11 cellular contexts compared by ENCODE assay signal in genomic region chr4:10032625-10033024, GRCh38. TPM values are rescaled to one million over a fixed set of nuclear protein-coding genes. Genes with fewer than 3 reads are reported as not detected.
A peak's percentile ranks its signal among the peaks of the same experiment; 100 is the strongest.
DNase-seq lines count a peak whose midpoint lies in the region; ATAC-seq and TF ChIP-seq lines count a peak whose summit lies in the region.
"Had no signal": no experiment of that assay in that cellular context is flagged by ENCODE, and none has a peak within 500 bp of the region (broad histone marks: within the 10 kb centered on the region; RNA-seq: fewer than 3 reads in every experiment).

No MANE protein-coding gene starts in this region.

- H2AFZ ChIP-seq in mammary epithelial cell (ENCODE audit: low read depth, low read length) = no peak overlapping the region

- H3K9me3 Mint-ChIP-seq in stimulated activated naive CD8-positive, alpha-beta T cell treated with anti-CD3 and anti-CD28 coated beads, Interleukin-15, amount 100 ng/mL, for 72 hours = no peaks in the 10 kb centered on the region
- no peaks in the 10 kb centered on the region for H3K9me3 Mint-ChIP-seq in activated CD4-positive, alpha-beta memory T cell treated with anti-CD3 and anti-CD28 coated beads for 36 hours

- H3K4me1 ChIP-seq in mammary epithelial cell (ENCODE audit: insufficient read depth, low read length) = peaks cover 39% of the 10 kb centered on the region

- intact Hi-C loops in mammary epithelial cell (cut with micrococcal nuclease) = loop anchor here (1.0 kb wide), 1 partner anchor 13 kb away; no protein-coding TSS in a partner anchor
- intact Hi-C loops in activated CD4-positive, alpha-beta memory T cell treated with anti-CD3 and anti-CD28 coated beads for 36 hours (cut with micrococcal nuclease) = no loop called here

- H3K36me3 Mint-ChIP-seq in activated CD4-positive, alpha-beta memory T cell treated with anti-CD3 and anti-CD28 coated beads for 36 hours = peaks cover 3% of the 10 kb centered on the region

- H3K27me3 ChIP-seq in mammary epithelial cell (ENCODE audit: insufficient read depth, low read length) = no peaks in the 10 kb centered on the region
- H3K27me3 ChIP-seq: SJCRH30 had no signal

- DNase-seq in stimulated activated naive CD8-positive, alpha-beta T cell treated with anti-CD3 and anti-CD28 coated beads, Interleukin-15, amount 100 ng/mL, for 72 hours = no peak
- DNase-seq in stimulated activated naive CD8-positive, alpha-beta T cell treated with anti-CD3 and anti-CD28 coated beads, Interleukin-15, Interleukin-2, amounts not matched to agents 100 U/mL and 50 U/mL, for 24 hours = no peak
- DNase-seq in mammary epithelial cell (peak; percentile 92), lung microvascular endothelial cell (ENCODE audit: low read depth in 2 of 2) (peak; percentile 40 to 76), NCI-H1930 (lab: John Stamatoyannopoulos, UW) (no peak)
- no peak for DNase-seq in activated CD4-positive, alpha-beta memory T cell treated with anti-CD3 and anti-CD28 coated beads for 36 hours
- DNase-seq: stimulated activated CD4-positive, alpha-beta T cell treated with anti-CD3 and anti-CD28 coated beads, Interleukin-4, amount 100 ng/mL, for 24 hours had no signal

- no TSS peak for BruUV-seq in mammary epithelial cell (replicated peaks; lab: Mats Ljungman, UMichigan)

- no peak overlapping the region for H3K9ac ChIP-seq in mammary epithelial cell (ENCODE audit: insufficient read depth, low read length)

- no peak overlapping the region for H3K27ac ChIP-seq in mammary epithelial cell (ENCODE audit: insufficient read depth, low read depth, low read length)
- H3K27ac ChIP-seq: C4-2B had no signal

- H3K4me2 ChIP-seq in mammary epithelial cell (ENCODE audit: insufficient read depth, low read depth, low read length) = peak overlapping the region; percentile 69

- TF ChIP-seq CTCF in mammary epithelial cell (conservative IDR thresholded peaks at IDR 0.05 in 1 of 2, IDR thresholded peaks at IDR 0.05 in 1 of 2; ENCODE audit: extremely low read depth in 1 of 2, insufficient read depth in 1 of 2, low read depth in 1 of 2, low read length in 2 of 2) = no peak

- H3K27me3 Mint-ChIP-seq in stimulated activated naive CD8-positive, alpha-beta T cell treated with anti-CD3 and anti-CD28 coated beads, Interleukin-15, amount 100 ng/mL, for 72 hours = peaks cover 18% of the 10 kb centered on the region
- peaks cover 8% of the 10 kb centered on the region for H3K27me3 Mint-ChIP-seq in activated CD4-positive, alpha-beta memory T cell treated with anti-CD3 and anti-CD28 coated beads for 36 hours

- no peaks in the 10 kb centered on the region for H3K9me3 ChIP-seq in mammary epithelial cell (replicated peaks; ENCODE audit: insufficient read depth, low read length)
- H3K9me3 ChIP-seq: SJCRH30 had no signal

- dilution Hi-C loops in mammary epithelial cell (cut with HindIII; ENCODE audit: low sequenced_read_pairs) = no loop called here

- H3K27ac Mint-ChIP-seq in stimulated activated naive CD8-positive, alpha-beta T cell treated with anti-CD3 and anti-CD28 coated beads, Interleukin-15, amount 100 ng/mL, for 72 hours = no peak overlapping the region
- H3K27ac Mint-ChIP-seq in activated CD4-positive, alpha-beta memory T cell treated with anti-CD3 and anti-CD28 coated beads for 36 hours = no peak overlapping the region

- H3K4me3 Mint-ChIP-seq in stimulated activated naive CD8-positive, alpha-beta T cell treated with anti-CD3 and anti-CD28 coated beads, Interleukin-15, amount 100 ng/mL, for 72 hours = no peak overlapping the region
- no peak overlapping the region for H3K4me3 Mint-ChIP-seq in activated CD4-positive, alpha-beta memory T cell treated with anti-CD3 and anti-CD28 coated beads for 36 hours

- WGBS in mammary epithelial cell (ENCODE audit: low coverage, missing lambda C conversion rate) = 8% methylated on average over 6 of the region's 6 CpGs

- no peaks in the 10 kb centered on the region for H3K79me2 ChIP-seq in mammary epithelial cell (ENCODE audit: insufficient read depth, low read length)

- H3K36me3 ChIP-seq in mammary epithelial cell (ENCODE audit: insufficient read depth, low read length) = no peaks in the 10 kb centered on the region
- H3K36me3 ChIP-seq: SJCRH30 had no signal

- peaks cover 21% of the 10 kb centered on the region for H3K4me1 Mint-ChIP-seq in stimulated activated naive CD8-positive, alpha-beta T cell treated with anti-CD3 and anti-CD28 coated beads, Interleukin-15, amount 100 ng/mL, for 72 hours
- peaks cover 9% of the 10 kb centered on the region for H3K4me1 Mint-ChIP-seq in activated CD4-positive, alpha-beta memory T cell treated with anti-CD3 and anti-CD28 coated beads for 36 hours (ENCODE audit: low read depth)

- ATAC-seq in stimulated activated naive CD8-positive, alpha-beta T cell treated with anti-CD3 and anti-CD28 coated beads, Interleukin-15, amount 100 ng/mL, for 72 hours = peak; percentile 53
- no peak for ATAC-seq in stimulated activated naive CD8-positive, alpha-beta T cell treated with anti-CD3 and anti-CD28 coated beads, Interleukin-15, Interleukin-2, amounts not matched to agents 100 U/mL and 50 U/mL, for 24 hours
- ATAC-seq in HG03159 (IDR thresholded peaks at IDR 0.05; ENCODE audit: unreplicated experiment) (no peak), SK-N-SH treated with all-trans-retinoic acid at 6 μM for 48 hours (no peak)

- H3K4me3 ChIP-seq in mammary epithelial cell (replicated peaks in 1 of 3; ENCODE audit: insufficient read depth in 1 of 3, low read depth in 2 of 3, low read length in 3 of 3) = no peak overlapping the region

- CTCF ChIA-PET in mammary epithelial cell (lab: Charles Lee; ENCODE audit: low non-redundant PET) = no interaction called here
- CTCF ChIA-PET in activated CD4-positive, alpha-beta memory T cell treated with anti-CD3 and anti-CD28 coated beads for 36 hours (lab: Charles Lee) = interaction anchor here (1.2 kb wide), 1 partner anchor 17 kb away, joined by 5 read pairs; no protein-coding TSS in a partner anchor

- POLR2A ChIA-PET in activated CD4-positive, alpha-beta memory T cell treated with anti-CD3 and anti-CD28 coated beads for 36 hours (lab: Charles Lee) = no interaction called here

- H4K20me1 ChIP-seq in mammary epithelial cell (ENCODE audit: insufficient read depth, low read length) = no peaks in the 10 kb centered on the region

- in situ Hi-C loops in mammary epithelial cell (cut with MboI; ENCODE audit: low sequenced_read_pairs in 2 of 2) = no loop called here

TF ChIP-seq in SK-N-SH treated with all-trans-retinoic acid at 6 μM for 48 hours, 23 proteins besides CTCF, POLR2A, EP300 and RAD21 (continues in another document):
- TF ChIP-seq ZFP3 (CRISPR knock-in tag; IDR thresholded peaks at IDR 0.05) (no peak), ZNF70 (CRISPR knock-in tag; IDR thresholded peaks at IDR 0.05) (no peak), TCF4 (CRISPR knock-in tag; IDR thresholded peaks at IDR 0.05; ENCODE audit: borderline replicate concordance) (no peak), BACH2 (CRISPR knock-in tag; IDR thresholded peaks at IDR 0.05; ENCODE audit: borderline replicate concordance) (no peak), ARNTL (CRISPR knock-in tag; IDR thresholded peaks at IDR 0.05; ENCODE audit: borderline replicate concordance, low read depth) (no peak), RARB (CRISPR knock-in tag; IDR thresholded peaks at IDR 0.05) (no peak)
- TF ChIP-seq, protein P1, sequence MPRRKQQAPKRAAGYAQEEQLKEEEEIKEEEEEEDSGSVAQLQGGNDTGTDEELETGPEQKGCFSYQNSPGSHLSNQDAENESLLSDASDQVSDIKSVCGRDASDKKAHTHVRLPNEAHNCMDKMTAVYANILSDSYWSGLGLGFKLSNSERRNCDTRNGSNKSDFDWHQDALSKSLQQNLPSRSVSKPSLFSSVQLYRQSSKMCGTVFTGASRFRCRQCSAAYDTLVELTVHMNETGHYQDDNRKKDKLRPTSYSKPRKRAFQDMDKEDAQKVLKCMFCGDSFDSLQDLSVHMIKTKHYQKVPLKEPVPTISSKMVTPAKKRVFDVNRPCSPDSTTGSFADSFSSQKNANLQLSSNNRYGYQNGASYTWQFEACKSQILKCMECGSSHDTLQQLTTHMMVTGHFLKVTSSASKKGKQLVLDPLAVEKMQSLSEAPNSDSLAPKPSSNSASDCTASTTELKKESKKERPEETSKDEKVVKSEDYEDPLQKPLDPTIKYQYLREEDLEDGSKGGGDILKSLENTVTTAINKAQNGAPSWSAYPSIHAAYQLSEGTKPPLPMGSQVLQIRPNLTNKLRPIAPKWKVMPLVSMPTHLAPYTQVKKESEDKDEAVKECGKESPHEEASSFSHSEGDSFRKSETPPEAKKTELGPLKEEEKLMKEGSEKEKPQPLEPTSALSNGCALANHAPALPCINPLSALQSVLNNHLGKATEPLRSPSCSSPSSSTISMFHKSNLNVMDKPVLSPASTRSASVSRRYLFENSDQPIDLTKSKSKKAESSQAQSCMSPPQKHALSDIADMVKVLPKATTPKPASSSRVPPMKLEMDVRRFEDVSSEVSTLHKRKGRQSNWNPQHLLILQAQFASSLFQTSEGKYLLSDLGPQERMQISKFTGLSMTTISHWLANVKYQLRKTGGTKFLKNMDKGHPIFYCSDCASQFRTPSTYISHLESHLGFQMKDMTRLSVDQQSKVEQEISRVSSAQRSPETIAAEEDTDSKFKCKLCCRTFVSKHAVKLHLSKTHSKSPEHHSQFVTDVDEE (CRISPR knock-in tag; IDR thresholded peaks at IDR 0.05) = no peak
- TF ChIP-seq, protein P2, sequence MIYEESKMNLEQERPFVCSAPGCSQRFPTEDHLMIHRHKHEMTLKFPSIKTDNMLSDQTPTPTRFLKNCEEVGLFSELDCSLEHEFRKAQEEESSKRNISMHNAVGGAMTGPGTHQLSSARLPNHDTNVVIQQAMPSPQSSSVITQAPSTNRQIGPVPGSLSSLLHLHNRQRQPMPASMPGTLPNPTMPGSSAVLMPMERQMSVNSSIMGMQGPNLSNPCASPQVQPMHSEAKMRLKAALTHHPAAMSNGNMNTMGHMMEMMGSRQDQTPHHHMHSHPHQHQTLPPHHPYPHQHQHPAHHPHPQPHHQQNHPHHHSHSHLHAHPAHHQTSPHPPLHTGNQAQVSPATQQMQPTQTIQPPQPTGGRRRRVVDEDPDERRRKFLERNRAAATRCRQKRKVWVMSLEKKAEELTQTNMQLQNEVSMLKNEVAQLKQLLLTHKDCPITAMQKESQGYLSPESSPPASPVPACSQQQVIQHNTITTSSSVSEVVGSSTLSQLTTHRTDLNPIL (CRISPR knock-in tag; IDR thresholded peaks at IDR 0.05; ENCODE audit: low read depth) = no peak

RNA-seq across cellular contexts. Expression of gene SLC2A9, which starts 11.3 kb away (rescaled TPM):
- total RNA-seq in mammary epithelial cell (100 to 1,000 TPM in 1 of 2 donors, 10 to 100 TPM in 1; 93.2 to 163 TPM), lung microvascular endothelial cell (0.65 and 0.79 TPM in 2 replicates)
- polyA plus RNA-seq in mammary epithelial cell = 65.5 TPM
- polyA minus RNA-seq in mammary epithelial cell = 83.8 TPM
- under 1 TPM; 0.10 to 0.65 TPM for total RNA-seq in activated CD4-positive, alpha-beta memory T cell treated with anti-CD3 and anti-CD28 coated beads for 36 hours

Comparison
In these comparisons a context has a peak if more than half of its experiments do, and no peak if none do; other contexts are left out.
1. DNase-seq: peak in mammary epithelial cell (single experiment) and lung microvascular endothelial cell (2 of 2); none in stimulated activated naive CD8-positive, alpha-beta T cell treated with anti-CD3 and anti-CD28 coated beads, Interleukin-15, amount 100 ng/mL, for 72 hours (0 of 2), stimulated activated naive CD8-positive, alpha-beta T cell treated with anti-CD3 and anti-CD28 coated beads, Interleukin-15, Interleukin-2, amounts not matched to agents 100 U/mL and 50 U/mL, for 24 hours (single experiment), NCI-H1930 (0 of 2) and activated CD4-positive, alpha-beta memory T cell treated with anti-CD3 and anti-CD28 coated beads for 36 hours (single experiment).
2. RNA of gene SLC2A9, which starts 11.3 kb away (total RNA-seq): 93.2 to 163 TPM in mammary epithelial cell; 0.65 to 0.79 TPM in lung microvascular endothelial cell and 0.10 to 0.65 TPM in activated CD4-positive, alpha-beta memory T cell treated with anti-CD3 and anti-CD28 coated beads for 36 hours; every median in the first group is over 10 times any median in the second.